In the genomic region with DNA sequence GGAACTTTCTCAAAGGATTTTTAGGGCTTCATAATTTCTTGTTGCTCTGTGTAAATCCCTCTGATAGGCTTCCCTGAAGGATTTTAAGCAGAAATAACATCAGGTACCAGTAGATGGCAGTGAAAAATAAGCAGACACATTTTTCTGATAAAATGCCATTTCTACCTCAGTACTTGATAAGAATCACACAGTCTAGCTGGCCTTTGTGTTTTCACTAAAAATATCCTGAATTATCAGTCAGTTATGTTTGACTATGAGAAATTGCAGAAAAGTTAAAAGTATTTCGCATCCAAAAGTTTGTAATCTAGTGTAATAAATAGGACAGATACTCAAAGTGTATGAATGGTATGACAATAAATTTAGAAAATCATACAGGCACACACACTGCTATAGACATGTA, we compare ENCODE assay signal across 9 cellular contexts.
DNase-seq lines count a peak whose midpoint lies in the region; ATAC-seq and TF ChIP-seq lines count a peak whose summit lies in the region.
"Had no signal": no experiment of that assay in that cellular context is flagged by ENCODE, and none has a peak within 500 bp of the region (broad histone marks: within the 10 kb centered on the region; RNA-seq: fewer than 3 reads in every experiment).

No MANE protein-coding gene starts in this region.

- dilution Hi-C loops in IMR-90 (cut with HindIII; ENCODE audit: low sequenced_read_pairs, unreplicated experiment) = no loop called here

- intact Hi-C loops in IMR-90 (cut with micrococcal nuclease) = loop anchor here (1.0 kb wide), 1 partner anchor 196 kb away; no protein-coding TSS in a partner anchor

- no peak overlapping the region for H3K9ac ChIP-seq in IMR-90 (ENCODE audit: low read depth, low read length)

- BruUV-seq in IMR-90 (replicated peaks; lab: Mats Ljungman, UMichigan) = no TSS peak

- ATAC-seq in IMR-90 (ENCODE audit: low read depth) (peak; percentile 78), HG03280 (IDR thresholded peaks at IDR 0.05; ENCODE audit: unreplicated experiment) (no peak), HG02970 (IDR thresholded peaks at IDR 0.05; ENCODE audit: low FRiP score, unreplicated experiment) (no peak)

- no peak overlapping the region for H4K5ac ChIP-seq in IMR-90 (ENCODE audit: low read depth, low read length)

- H2BK120ac ChIP-seq in IMR-90 (ENCODE audit: low read depth, low read length) = no peak overlapping the region

- no peak overlapping the region for H3K27ac ChIP-seq in IMR-90 (ENCODE audit: insufficient read depth, low read length)
- no peak overlapping the region for H3K27ac ChIP-seq in WERI-Rb-1
- H3K27ac ChIP-seq: neutrophil had no signal

- H3K14ac ChIP-seq in IMR-90 (replicated peaks; ENCODE audit: low read depth, low read length) = no peak overlapping the region

- H3K9me1 ChIP-seq in IMR-90 (ENCODE audit: insufficient read depth, low read length) = no peaks in the 10 kb centered on the region; the same call in 1 of the 2 replicates

- no peak overlapping the region for H3K23ac ChIP-seq in IMR-90 (ENCODE audit: low read depth, low read length)

- no peak overlapping the region for H4K91ac ChIP-seq in IMR-90 (ENCODE audit: insufficient read depth, low read depth, low read length)

- POLR2A ChIA-PET in IMR-90 (lab: Charles Lee; ENCODE audit: unreplicated experiment) = no interaction called here

- no peak overlapping the region for H3K18ac ChIP-seq in IMR-90 (ENCODE audit: low read depth, low read length)

- H2AK5ac ChIP-seq in IMR-90 (ENCODE audit: low read depth, low read length) = no peak overlapping the region

- H3K36me3 ChIP-seq in IMR-90 (ENCODE audit: control insufficient read depth, insufficient read depth, low read length) (no peaks in the 10 kb centered on the region), WERI-Rb-1 (no peaks in the 10 kb centered on the region)
- H3K36me3 ChIP-seq: neutrophil had no signal

- H2BK5ac ChIP-seq in IMR-90 (ENCODE audit: low read depth, low read length, poor library complexity, severe bottlenecking) = no peak overlapping the region

- no peaks in the 10 kb centered on the region for H4K20me1 ChIP-seq in IMR-90 (ENCODE audit: insufficient read depth, low read length)

- no CpG with 5 or more reads among the region's 1 CpG for WGBS in IMR-90 (ENCODE audit: extremely low coverage in 2 of 2, insufficient read length in 1 of 2), 2 experiments

- no peaks in the 10 kb centered on the region for H3K4me1 ChIP-seq in IMR-90 (ENCODE audit: control insufficient read depth, insufficient read depth, low read length)

- DNase-seq in GM10266 (ENCODE audit: extremely low spot score) = peak; percentile 5
- peak; percentile 60 for DNase-seq in IMR-90
- DNase-seq in WERI-Rb-1 = no peak
- peak; percentile 33 for DNase-seq in kidney glomerular epithelial cell (lab: John Stamatoyannopoulos, UW)
- DNase-seq in putamen (ENCODE audit: low spot score) = no peak
- no peak for DNase-seq in ureter (ENCODE audit: low spot score)

- H2BK15ac ChIP-seq in IMR-90 (ENCODE audit: low read depth, low read length) = no peak overlapping the region

- no peak overlapping the region for H3K4me2 ChIP-seq in IMR-90 (ENCODE audit: low read depth, low read length)

- H4K8ac ChIP-seq in IMR-90 (ENCODE audit: low read depth in 2 of 2, low read length in 2 of 2) = no peak overlapping the region

- H3K79me1 ChIP-seq in IMR-90 (ENCODE audit: low read depth in 1 of 2, low read length in 2 of 2) = no peaks in the 10 kb centered on the region

- H3K4ac ChIP-seq in IMR-90 (ENCODE audit: low read depth, low read length) = no peak overlapping the region

- no peak overlapping the region for H3K4me3 ChIP-seq in IMR-90 (ENCODE audit: insufficient read depth, low read depth, low read length)
- H3K4me3 ChIP-seq in WERI-Rb-1 (ENCODE audit: low read depth, low read length) = no peak overlapping the region

- TF ChIP-seq POLR2A in IMR-90 (IDR thresholded peaks at IDR 0.05; ENCODE audit: low read depth, low read length) = no peak

- no peak overlapping the region for H2BK20ac ChIP-seq in IMR-90 (ENCODE audit: low read depth, low read length)

- TF ChIP-seq RAD21 in IMR-90 (IDR thresholded peaks at IDR 0.05; ENCODE audit: low read length) = peak; percentile 70

- CTCF ChIA-PET in IMR-90 (lab: Yijun Ruan, JAX) = interaction anchor here (0.7 to 1.8 kb wide), 8 partner anchors 9 to 309 kb away, joined by 3 to 5 read pairs (median 3); no protein-coding TSS in a partner anchor

- H3K27me3 ChIP-seq in IMR-90 (ENCODE audit: control insufficient read depth, insufficient read depth, low read length) = no peaks in the 10 kb centered on the region
- no peaks in the 10 kb centered on the region for H3K27me3 ChIP-seq in WERI-Rb-1 (ENCODE audit: insufficient read depth, low read depth, severe bottlenecking)
- H3K27me3 ChIP-seq: neutrophil had no signal

- no peak overlapping the region for H2AFZ ChIP-seq in IMR-90 (replicated peaks; ENCODE audit: low read length, poor library complexity)

- in situ Hi-C loops in IMR-90 (cut with MboI; ENCODE audit: low sequenced_read_pairs) = no loop called here

- H3K56ac ChIP-seq in IMR-90 (ENCODE audit: extremely low read depth, insufficient read depth, low read length) = no peak overlapping the region

- no peak overlapping the region for H2AK9ac ChIP-seq in IMR-90 (replicated peaks; ENCODE audit: low read depth, low read length, poor library complexity)

- H3K9me3 ChIP-seq in IMR-90 (ENCODE audit: control insufficient read depth, insufficient read depth, low read length) = no peaks in the 10 kb centered on the region
- no peaks in the 10 kb centered on the region for H3K9me3 ChIP-seq in WERI-Rb-1 (ENCODE audit: severe bottlenecking)
- H3K9me3 ChIP-seq: neutrophil had no signal

- peak; percentile 48 for TF ChIP-seq CTCF in GM10266 (IDR thresholded peaks at IDR 0.05; ENCODE audit: control insufficient read depth, insufficient read depth, low read depth, missing control alignments)
- peak; percentile 59 for TF ChIP-seq CTCF in IMR-90 (conservative IDR thresholded peaks at IDR 0.05; ENCODE audit: low read depth, low read length)
- peak; percentile 34; the same call in 1 of the 2 replicates for TF ChIP-seq CTCF in WERI-Rb-1 (IDR thresholded peaks at IDR 0.05; ENCODE audit: low read depth, low read length)

TF ChIP-seq in IMR-90, 13 proteins besides CTCF, POLR2A, EP300 and RAD21:
- peak; percentile 51 for TF ChIP-seq SMC3 (IDR thresholded peaks at IDR 0.05; ENCODE audit: low read depth, low read length)
- TF ChIP-seq MAZ (IDR thresholded peaks at IDR 0.05; ENCODE audit: borderline replicate concordance, low read depth, low read length) = no peak

Comparison
In these comparisons a context has a peak if more than half of its experiments do, and no peak if none do; other contexts are left out.
1. DNase-seq: peak in GM10266 (single experiment), IMR-90 (single experiment) and kidney glomerular epithelial cell (single experiment); none in WERI-Rb-1 (single experiment), putamen (single experiment) and ureter (single experiment).
2. Peak in every context shown above with its lines, with median percentiles within 50 percentile points of each other: CTCF ChIP-seq.